Comparison of ENCODE assay signal across 13 cellular contexts in the genomic region with DNA sequence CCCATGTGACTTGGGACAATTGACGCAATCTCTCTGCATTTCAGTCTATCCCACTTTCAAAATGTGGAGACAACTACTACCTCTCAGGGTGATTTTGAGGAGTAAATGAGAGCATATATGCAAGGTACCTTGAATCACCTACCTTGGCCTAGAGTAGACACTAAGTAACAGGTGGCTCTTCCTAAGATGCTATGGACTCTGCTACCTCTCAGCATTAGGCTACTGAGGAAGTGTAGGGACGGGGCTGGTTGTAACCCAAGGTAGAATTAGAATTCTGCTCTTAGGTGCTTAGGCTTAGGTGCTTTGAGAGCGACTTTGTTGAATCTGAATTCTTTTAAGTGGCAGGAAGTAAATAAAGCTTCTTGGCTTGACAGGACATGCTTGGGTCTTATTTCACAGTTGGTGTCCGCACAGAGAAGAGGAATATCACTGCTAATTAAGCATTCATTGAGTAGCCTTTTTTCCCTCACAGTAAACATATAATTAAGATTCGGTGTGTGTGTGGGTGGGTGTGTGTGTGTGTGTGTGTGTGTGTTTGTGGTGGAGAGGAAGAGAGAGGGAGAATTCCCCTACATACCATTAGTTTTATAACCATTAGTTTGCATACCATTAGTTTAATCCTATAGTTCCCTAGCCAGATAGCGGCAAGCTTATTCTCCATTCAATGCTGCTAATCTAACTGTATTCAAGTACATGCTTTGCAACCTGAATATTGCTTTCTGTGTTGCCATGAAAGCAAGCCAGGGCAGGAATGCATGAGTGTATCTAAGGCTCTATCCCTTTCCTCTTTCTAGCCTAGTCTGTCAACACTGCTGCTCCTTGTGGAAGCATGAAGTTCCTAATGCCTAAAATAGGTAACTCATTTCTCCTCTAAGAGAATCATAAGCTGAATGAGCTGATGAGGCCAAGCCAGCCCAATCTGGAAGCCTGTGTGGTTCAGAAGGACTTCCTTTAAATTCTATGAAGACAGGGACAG.
A peak's percentile ranks its signal among the peaks of the same experiment; 100 is the strongest.
DNase-seq lines count a peak whose midpoint lies in the region; ATAC-seq and TF ChIP-seq lines count a peak whose summit lies in the region.
"Had no signal": no experiment of that assay in that cellular context is flagged by ENCODE, and none has a peak within 500 bp of the region (broad histone marks: within the 10 kb centered on the region; RNA-seq: fewer than 3 reads in every experiment).

No MANE protein-coding gene starts in this region.

- no peaks in the 10 kb centered on the region for H3K36me3 ChIP-seq in aorta (ENCODE audit: control insufficient read depth in 1 of 2, insufficient read depth in 2 of 2, low read length in 1 of 2)
- H3K36me3 ChIP-seq: esophagus muscularis mucosa, vagina had no signal

- peaks cover 47% of the 10 kb centered on the region for H3K36me3 Mint-ChIP-seq in activated CD8-positive, alpha-beta T cell treated with anti-CD3 and anti-CD28 coated beads for 36 hours (ENCODE audit: low read depth)
- no peaks in the 10 kb centered on the region for H3K36me3 Mint-ChIP-seq in HFFc6 (ENCODE audit: low read depth)

- H3K27me3 ChIP-seq in foreskin keratinocyte (peaks cover 4% of the 10 kb centered on the region), aorta (ENCODE audit: control insufficient read depth in 1 of 2, insufficient read depth in 2 of 2, low read length in 1 of 2) (no peaks in the 10 kb centered on the region)
- H3K27me3 ChIP-seq: esophagus muscularis mucosa, vagina had no signal

- DNase-seq in stimulated activated CD4-positive, alpha-beta T cell treated with anti-CD3 and anti-CD28 coated beads, Interleukin-4, amount 100 ng/mL, for 24 hours = peak; percentile 19
- no peak for DNase-seq in stimulated activated CD4-positive, alpha-beta T cell treated with anti-CD3 and anti-CD28 coated beads, Interleukin-2, amount 100 ng/mL, for 24 hours
- no peak for DNase-seq in activated CD8-positive, alpha-beta T cell treated with anti-CD3 and anti-CD28 coated beads for 36 hours
- DNase-seq in foreskin keratinocyte (peak; percentile 55 to 76), HFFc6 (no peak), aorta (no peak)
- DNase-seq: amygdala had no signal

- ATAC-seq in activated CD8-positive, alpha-beta T cell treated with anti-CD3 and anti-CD28 coated beads for 36 hours = peak; percentile 10
- ATAC-seq in foreskin keratinocyte (peak; percentile 42), HG02759 (IDR thresholded peaks at IDR 0.05; ENCODE audit: unreplicated experiment) (no peak), aorta (ENCODE audit: low FRiP score) (no peak), HG03342 (IDR thresholded peaks at IDR 0.05; ENCODE audit: unreplicated experiment) (no peak)
- ATAC-seq: HCT116 had no signal

- H3K9me3 Mint-ChIP-seq in activated CD8-positive, alpha-beta T cell treated with anti-CD3 and anti-CD28 coated beads for 36 hours = peaks cover 9% of the 10 kb centered on the region
- H3K9me3 Mint-ChIP-seq in HFFc6 = no peaks in the 10 kb centered on the region

- no peaks in the 10 kb centered on the region for H3K9me3 ChIP-seq in aorta (ENCODE audit: control insufficient read depth, low read length)
- H3K9me3 ChIP-seq: esophagus muscularis mucosa, vagina had no signal

- H3K27me3 Mint-ChIP-seq in activated CD8-positive, alpha-beta T cell treated with anti-CD3 and anti-CD28 coated beads for 36 hours = no peaks in the 10 kb centered on the region
- H3K27me3 Mint-ChIP-seq in HFFc6 (ENCODE audit: insufficient read depth) = peaks cover 18% of the 10 kb centered on the region

- peaks cover 66% of the 10 kb centered on the region for H3K4me1 Mint-ChIP-seq in activated CD8-positive, alpha-beta T cell treated with anti-CD3 and anti-CD28 coated beads for 36 hours (ENCODE audit: low read depth)
- H3K4me1 Mint-ChIP-seq in HFFc6 (ENCODE audit: low read depth) = no peaks in the 10 kb centered on the region

- H3K4me1 ChIP-seq in foreskin keratinocyte (no peaks in the 10 kb centered on the region), aorta (ENCODE audit: control insufficient read depth in 1 of 2, insufficient read depth in 2 of 2, low read length in 2 of 2) (no peaks in the 10 kb centered on the region)
- H3K4me1 ChIP-seq: vagina had no signal

- intact Hi-C loops in activated CD8-positive, alpha-beta T cell treated with anti-CD3 and anti-CD28 coated beads for 36 hours (cut with micrococcal nuclease) = loop anchor here (5.0 kb wide), 1 partner anchor 108 kb away; no protein-coding TSS in a partner anchor
- intact Hi-C loops in aorta (cut with DNase I) = no loop called here

- POLR2A ChIA-PET in activated CD8-positive, alpha-beta T cell treated with anti-CD3 and anti-CD28 coated beads for 36 hours (lab: Charles Lee) = interaction anchor here (0.7 to 5.8 kb wide), 3 partner anchors 13 to 24 kb away, joined by 3 to 60 read pairs (median 4); no protein-coding TSS in a partner anchor

- no peak for TF ChIP-seq CTCF in activated CD8-positive, alpha-beta T cell treated with anti-CD3 and anti-CD28 coated beads for 36 hours (IDR thresholded peaks at IDR 0.05)
- TF ChIP-seq CTCF in foreskin keratinocyte (conservative IDR thresholded peaks at IDR 0.05) = no peak
- TF ChIP-seq CTCF in HFFc6 (IDR thresholded peaks at IDR 0.05) = no peak

- no peak overlapping the region for H3K4me3 ChIP-seq in aorta (ENCODE audit: low read length in 2 of 2)
- H3K4me3 ChIP-seq: esophagus muscularis mucosa, vagina had no signal

- H3K27ac Mint-ChIP-seq in activated CD8-positive, alpha-beta T cell treated with anti-CD3 and anti-CD28 coated beads for 36 hours = peak overlapping the region; percentile 99
- no peak overlapping the region for H3K27ac Mint-ChIP-seq in HFFc6

- H3K4me3 Mint-ChIP-seq in activated CD8-positive, alpha-beta T cell treated with anti-CD3 and anti-CD28 coated beads for 36 hours = peak overlapping the region; percentile 93
- no peak overlapping the region for H3K4me3 Mint-ChIP-seq in HFFc6

- CTCF ChIA-PET in activated CD8-positive, alpha-beta T cell treated with anti-CD3 and anti-CD28 coated beads for 36 hours (lab: Charles Lee) = interaction anchor here (0.7 to 3.6 kb wide), 12 partner anchors 8 to 91 kb away, joined by 3 to 16 read pairs (median 4); no protein-coding TSS in a partner anchor

- WGBS in aorta, 2 donors = 80 to 87% methylated on average over 6 of the region's 6 CpGs

- no peak overlapping the region for H3K27ac ChIP-seq in foreskin keratinocyte
- no peak overlapping the region for H3K27ac ChIP-seq in aorta (ENCODE audit: low read depth in 1 of 2, low read length in 2 of 2)
- H3K27ac ChIP-seq: esophagus muscularis mucosa, KMS-11, vagina had no signal

Comparison
In these comparisons a context has a peak if more than half of its experiments do, and no peak if none do; other contexts are left out.
1. DNase-seq: peak in stimulated activated CD4-positive, alpha-beta T cell treated with anti-CD3 and anti-CD28 coated beads, Interleukin-4, amount 100 ng/mL, for 24 hours (single experiment) and foreskin keratinocyte (2 of 2); none in stimulated activated CD4-positive, alpha-beta T cell treated with anti-CD3 and anti-CD28 coated beads, Interleukin-2, amount 100 ng/mL, for 24 hours (0 of 2), activated CD8-positive, alpha-beta T cell treated with anti-CD3 and anti-CD28 coated beads for 36 hours (single experiment), HFFc6 (single experiment) and aorta (0 of 2).
2. ATAC-seq: peak in activated CD8-positive, alpha-beta T cell treated with anti-CD3 and anti-CD28 coated beads for 36 hours (single experiment) and foreskin keratinocyte (single experiment); none in HG02759 (single experiment), aorta (single experiment) and HG03342 (single experiment).